8 cellular contexts compared by ENCODE assay signal in the genomic region with DNA sequence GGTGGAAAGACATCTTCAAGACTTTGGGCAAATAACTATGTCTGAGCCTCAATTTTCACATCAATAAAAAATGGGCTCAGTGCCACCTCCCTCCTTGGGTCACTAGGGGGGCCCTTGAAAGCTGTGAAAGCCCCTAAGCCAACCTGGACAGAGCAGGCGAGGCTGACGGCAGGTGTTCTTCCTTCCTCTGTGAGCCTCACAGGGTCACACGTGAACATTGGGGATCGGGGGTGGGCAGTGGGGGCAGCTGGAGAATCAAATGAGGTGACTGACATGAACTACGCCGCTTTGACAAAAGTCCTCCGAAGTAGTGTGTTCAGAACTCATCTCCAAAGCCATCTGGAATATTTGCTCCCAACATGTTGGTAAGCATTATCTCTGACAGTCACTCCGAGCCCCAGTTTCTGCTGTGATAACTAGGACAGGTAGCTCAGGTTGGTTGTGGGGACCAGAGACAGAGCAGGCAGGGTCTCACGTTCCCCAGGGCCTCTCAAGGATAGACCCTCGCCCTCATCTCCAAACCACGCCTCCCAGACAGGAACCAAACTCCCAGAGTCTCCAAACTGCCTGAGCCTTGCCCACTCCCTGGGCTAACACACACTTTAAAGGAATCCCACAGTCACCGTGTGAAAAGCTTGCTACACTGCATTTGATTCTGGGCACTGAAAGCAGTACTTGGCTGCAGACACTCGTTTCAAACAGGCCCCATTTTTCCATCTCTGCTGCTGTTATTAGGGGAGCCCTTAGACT. TPM values are rescaled to one million over a fixed set of nuclear protein-coding genes. Genes with fewer than 3 reads are reported as not detected.
A peak's percentile ranks its signal among the peaks of the same experiment; 100 is the strongest.
DNase-seq lines count a peak whose midpoint lies in the region; ATAC-seq and TF ChIP-seq lines count a peak whose summit lies in the region.

No MANE protein-coding gene starts in this region.

- no peaks in the 10 kb centered on the region for H3K36me3 ChIP-seq in OCI-LY3 (replicated peaks; ENCODE audit: low read depth, low read length)
- no peaks in the 10 kb centered on the region for H3K36me3 ChIP-seq in skeletal muscle tissue (ENCODE audit: control insufficient read depth in 3 of 3, insufficient read depth in 3 of 3, low read length in 3 of 3)

- H3K9me3 ChIP-seq in OCI-LY3 (ENCODE audit: insufficient read depth, low read length) (no peaks in the 10 kb centered on the region), skeletal muscle tissue (ENCODE audit: control insufficient read depth in 3 of 3, low read length in 3 of 3) (no peaks in the 10 kb centered on the region)

- no peaks in the 10 kb centered on the region; the same call in 1 of the 2 replicates for H3K27me3 ChIP-seq in OCI-LY3 (ENCODE audit: low read depth, low read length)
- H3K27me3 ChIP-seq in skeletal muscle tissue (ENCODE audit: control insufficient read depth in 3 of 3, insufficient read depth in 3 of 3, low read length in 3 of 3) = no peaks in the 10 kb centered on the region

- peak overlapping the region; percentile 50 for H3K4me2 ChIP-seq in OCI-LY3 (ENCODE audit: low read length)

- TF ChIP-seq CTCF in OCI-LY3 (IDR thresholded peaks at IDR 0.05; ENCODE audit: low read depth, low read length) (no peak), fibroblast of mammary gland (conservative IDR thresholded peaks at IDR 0.05; ENCODE audit: control insufficient read depth, insufficient read depth, low read depth, low read length) (no peak)

- ATAC-seq in GM19438 (IDR thresholded peaks at IDR 0.05; ENCODE audit: low read depth, unreplicated experiment) (peak; percentile 5), GM21619 (IDR thresholded peaks at IDR 0.05; ENCODE audit: unreplicated experiment) (no peak), GM21576 (IDR thresholded peaks at IDR 0.05; ENCODE audit: unreplicated experiment) (no peak)

- no peak overlapping the region for H2AFZ ChIP-seq in OCI-LY3 (ENCODE audit: low read depth, low read length)

- H3K27ac ChIP-seq in OCI-LY3 (ENCODE audit: low read length) (no peak overlapping the region), skeletal muscle tissue (ENCODE audit: low read depth, low read length) (peak overlapping the region; percentile 22)

- H3K79me2 ChIP-seq in OCI-LY3 (ENCODE audit: low read length) = no peaks in the 10 kb centered on the region

- H3K4me3 ChIP-seq in OCI-LY3 (ENCODE audit: low read length) = peak overlapping the region; percentile 71
- H3K4me3 ChIP-seq in fibroblast of mammary gland (ENCODE audit: control insufficient read depth, low read depth, low read length) = peak overlapping the region; percentile 32
- peak overlapping the region; percentile 56 to 72 (median 67) for H3K4me3 ChIP-seq in skeletal muscle tissue (ENCODE audit: low read length in 3 of 3)

- no peak for DNase-seq in fibroblast of mammary gland (ENCODE audit: low read depth)
- DNase-seq in mesenteric fat pad (ENCODE audit: low spot score) = no peak
- no peak for DNase-seq in activated naive CD4-positive, alpha-beta T cell (lab: John Stamatoyannopoulos, UW)

- H3K9ac ChIP-seq in OCI-LY3 (ENCODE audit: low read length) (no peak overlapping the region), skeletal muscle tissue (ENCODE audit: low read depth in 1 of 3, low read length in 3 of 3) (peak overlapping the region; percentile 24 to 80 (median 77))

- H3K4me1 ChIP-seq in OCI-LY3 (ENCODE audit: low read length) (peaks cover 7% of the 10 kb centered on the region; the same call in 1 of the 2 replicates), skeletal muscle tissue (ENCODE audit: control insufficient read depth in 3 of 3, insufficient read depth in 3 of 3, low read length in 3 of 3) (peaks cover 36 to 38% (median 37%) of the 10 kb centered on the region in 3 donors)

- H4K20me1 ChIP-seq in OCI-LY3 (ENCODE audit: insufficient read depth, low read length) = no peaks in the 10 kb centered on the region

RNA-seq across cellular contexts. Expression of gene WFS1, which starts 0.8 kb away (rescaled TPM):
- total RNA-seq in skeletal muscle tissue (11.0 TPM), mesenteric fat pad (97.2 TPM)
